In the genomic region with DNA sequence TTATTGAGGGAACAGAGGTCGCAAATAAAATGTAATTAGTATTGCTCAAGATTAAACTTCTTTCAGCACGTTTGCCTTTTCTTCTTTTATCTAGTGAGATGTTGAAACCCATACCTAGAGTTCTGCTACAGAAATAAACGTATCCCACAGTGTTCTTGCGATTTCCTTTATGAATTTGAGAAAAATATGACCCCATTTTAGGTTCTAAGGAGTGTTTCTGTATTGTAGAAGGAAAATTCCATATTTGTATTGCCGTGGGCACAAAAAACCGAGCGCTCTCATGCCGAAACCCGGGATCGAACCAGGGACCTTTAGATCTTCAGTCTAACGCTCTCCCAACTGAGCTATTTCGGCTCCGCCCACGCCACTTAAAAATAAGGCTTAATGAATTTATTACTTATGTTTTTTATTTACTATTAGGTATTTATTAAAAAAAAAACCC, we compare ENCODE assay signal across 8 cellular contexts. TPM values are rescaled to one million over a fixed set of nuclear protein-coding genes. Genes with fewer than 3 reads are reported as not detected.
DNase-seq lines count a peak whose midpoint lies in the region; ATAC-seq, FAIRE-seq and TF ChIP-seq lines count a peak whose summit lies in the region.

No MANE protein-coding gene starts in this region.

- H3K36me3 ChIP-seq in Peyer's patch, result no peaks in the 10 kb centered on the region
- no peaks in the 10 kb centered on the region for H3K36me3 ChIP-seq in neural progenitor cell
- no peaks in the 10 kb centered on the region for H3K36me3 ChIP-seq in subcutaneous abdominal adipose tissue (ENCODE audit: control insufficient read depth in 5 of 5, insufficient read depth in 5 of 5, low read length in 5 of 5)

- peaks cover 83% of the 10 kb centered on the region for H3K4me1 Mint-ChIP-seq in activated T-cell treated with anti-CD3 and anti-CD28 coated beads, Interleukin-2, amount 50 U/mL, for 72 hours (ENCODE audit: low read depth)
- H3K4me1 Mint-ChIP-seq in neural progenitor cell, result peaks cover 50% of the 10 kb centered on the region

- H3K4me1 ChIP-seq in Peyer's patch (peaks cover 0 to 6% (median 0%) of the 10 kb centered on the region in 4 donors), neural progenitor cell (peaks cover 13% of the 10 kb centered on the region), subcutaneous abdominal adipose tissue (ENCODE audit: control insufficient read depth in 5 of 5, insufficient read depth in 5 of 5, low read length in 5 of 5) (peaks cover 2 to 36% (median 30%) of the 10 kb centered on the region in 5 donors)

- no peak for TF ChIP-seq CTCF in Peyer's patch (IDR thresholded peaks at IDR 0.05)
- no peak for TF ChIP-seq CTCF in neural progenitor cell (IDR thresholded peaks at IDR 0.05)

- H3K27me3 Mint-ChIP-seq in activated T-cell treated with anti-CD3 and anti-CD28 coated beads, Interleukin-2, amount 50 U/mL, for 72 hours (ENCODE audit: low read depth), result peaks cover 65% of the 10 kb centered on the region
- H3K27me3 Mint-ChIP-seq in neural progenitor cell (ENCODE audit: insufficient read depth, low read depth), result peaks cover 30% of the 10 kb centered on the region

- H2AFZ ChIP-seq in neural progenitor cell (replicated peaks), result peak overlapping the region; percentile 71

- peak overlapping the region; percentile 99 for H3K27ac Mint-ChIP-seq in activated T-cell treated with anti-CD3 and anti-CD28 coated beads, Interleukin-2, amount 50 U/mL, for 72 hours
- peak overlapping the region; percentile 92 for H3K27ac Mint-ChIP-seq in neural progenitor cell

- peaks cover 2 to 4% of the 10 kb centered on the region in 2 donors for H3K36me3 Mint-ChIP-seq in activated T-cell treated with anti-CD3 and anti-CD28 coated beads, Interleukin-2, amount 50 U/mL, for 72 hours (ENCODE audit: insufficient read depth in 2 of 2)
- peaks cover 5% of the 10 kb centered on the region for H3K36me3 Mint-ChIP-seq in neural progenitor cell

- no peaks in the 10 kb centered on the region for H3K79me2 ChIP-seq in neural progenitor cell (ENCODE audit: low read depth)

- H3F3A ChIP-seq in neural progenitor cell (ENCODE audit: low read depth), result peaks cover 39% of the 10 kb centered on the region

- H3K27ac ChIP-seq in Peyer's patch (peak overlapping the region; percentile 52 to 80 (median 65)), neural progenitor cell (no peak overlapping the region), subcutaneous abdominal adipose tissue (ENCODE audit: low read depth, low read length) (peak overlapping the region; percentile 69)

- peak overlapping the region; percentile 77 for H3K4me2 ChIP-seq in neural progenitor cell

- H3K9me3 ChIP-seq in Peyer's patch (no peaks in the 10 kb centered on the region), neural progenitor cell (ENCODE audit: low read depth) (no peaks in the 10 kb centered on the region), subcutaneous abdominal adipose tissue (ENCODE audit: control insufficient read depth in 5 of 5, low read length in 5 of 5) (no peaks in the 10 kb centered on the region)

- DNase-seq in HTR-8/SVneo (ENCODE audit: insufficient read length, low spot score), result peak; percentile 12
- DNase-seq in Peyer's patch, result peak; percentile 49 to 79 (median 61)
- DNase-seq in activated T-cell treated with anti-CD3 and anti-CD28 coated beads, Interleukin-2, amount 50 U/mL, for 72 hours, result peak; percentile 71 to 77
- peak; percentile 85 for DNase-seq in fibroblast of peridontal ligament (ENCODE audit: extremely low read depth)
- DNase-seq in neural progenitor cell (ENCODE audit: low spot score), result peak; percentile 75

- ATAC-seq in GM18858 (IDR thresholded peaks at IDR 0.05; ENCODE audit: unreplicated experiment) (peak; percentile 12), HG03460 (IDR thresholded peaks at IDR 0.05; ENCODE audit: unreplicated experiment) (no peak)
- ATAC-seq in activated T-cell treated with anti-CD3 and anti-CD28 coated beads, Interleukin-2, amount 50 U/mL, for 72 hours (replicated peaks in 1 of 2), result peak; percentile 38 to 42

- no peak for TF ChIP-seq POLR2A in Peyer's patch (IDR thresholded peaks at IDR 0.05)

- no peak for FAIRE-seq in HTR-8/SVneo (lab: Jason Lieb, UNC)

- H3K27me3 ChIP-seq in Peyer's patch (no peaks in the 10 kb centered on the region), neural progenitor cell (peaks cover 40% of the 10 kb centered on the region), subcutaneous abdominal adipose tissue (ENCODE audit: control insufficient read depth in 5 of 5, insufficient read depth in 4 of 5, low read length in 5 of 5) (no peaks in the 10 kb centered on the region)

- peak overlapping the region; percentile 85 to 99 for H3K4me3 Mint-ChIP-seq in activated T-cell treated with anti-CD3 and anti-CD28 coated beads, Interleukin-2, amount 50 U/mL, for 72 hours
- H3K4me3 Mint-ChIP-seq in neural progenitor cell, result peak overlapping the region; percentile 94

- H3K9me3 Mint-ChIP-seq in activated T-cell treated with anti-CD3 and anti-CD28 coated beads, Interleukin-2, amount 50 U/mL, for 72 hours, result no peaks in the 10 kb centered on the region
- H3K9me3 Mint-ChIP-seq in neural progenitor cell, result peaks cover 5% of the 10 kb centered on the region

- no peaks in the 10 kb centered on the region for H4K20me1 ChIP-seq in neural progenitor cell (ENCODE audit: low read depth)

- H3K4me3 ChIP-seq in Peyer's patch (peak overlapping the region; percentile 47 to 67 (median 56)), neural progenitor cell (peak overlapping the region; percentile 97), subcutaneous abdominal adipose tissue (ENCODE audit: low read depth in 1 of 5, low read length in 5 of 5) (peak overlapping the region; percentile 91 to 96 (median 94))

- H3K9ac ChIP-seq in neural progenitor cell (no peak overlapping the region), subcutaneous abdominal adipose tissue (ENCODE audit: low read length in 5 of 5) (peak overlapping the region in 4 of 5 donors; percentile 38 to 78 (median 56))

RNA-seq across cellular contexts. Expression of a gene that starts 23.7 kb away (rescaled TPM):
- total RNA-seq in Peyer's patch (1 to 10 TPM in 3 of 4 donors, not detected in 1; 1.2 to 1.4 (median 1.3) TPM), neural progenitor cell (ENCODE audit: low replicate concordance) (1.9 and 2.0 TPM in 2 replicates)
- total RNA-seq in activated T-cell treated with anti-CD3 and anti-CD28 coated beads, Interleukin-2, amount 50 U/mL, for 72 hours, result 1 to 10 TPM; 1.6 to 2.1 TPM

RNA-seq across cellular contexts. Expression of a gene that starts 57.6 kb away (rescaled TPM):
- 10 to 100 TPM; 52.2 to 71.4 (median 64.2) TPM for total RNA-seq in Peyer's patch
- total RNA-seq in activated T-cell treated with anti-CD3 and anti-CD28 coated beads, Interleukin-2, amount 50 U/mL, for 72 hours, result 10 to 100 TPM; 50.7 to 51.1 TPM
- 69.0 and 94.5 TPM in 2 replicates for total RNA-seq in neural progenitor cell (ENCODE audit: low replicate concordance)

Comparison
In these comparisons a context has a peak if more than half of its experiments do, and no peak if none do; other contexts are left out.
1. DNase-seq: peak in every context shown above with its lines; median percentile 85 in fibroblast of peridontal ligament; 75 in neural progenitor cell; 74 in activated T-cell treated with anti-CD3 and anti-CD28 coated beads, Interleukin-2, amount 50 U/mL, for 72 hours; 61 in Peyer's patch; 12 in HTR-8/SVneo.